8 cellular contexts compared by ENCODE assay signal in genomic region chr14:76151398-76152332, GRCh38. TPM values are rescaled to one million over a fixed set of nuclear protein-coding genes. Genes with fewer than 3 reads are reported as not detected.
A peak's percentile ranks its signal among the peaks of the same experiment; 100 is the strongest.
DNase-seq lines count a peak whose midpoint lies in the region; ATAC-seq and TF ChIP-seq lines count a peak whose summit lies in the region.

TSS of gene GPATCH2L (plus strand) at chr14:76151922. CDS start at chr14:76154364, 2,442 bp downstream.

- peak; percentile 90 for ATAC-seq in HG03432 (IDR thresholded peaks at IDR 0.05; ENCODE audit: unreplicated experiment)
- ATAC-seq in left colon = peak; percentile 100

- peaks cover 20% of the 10 kb centered on the region for H3K27me3 ChIP-seq in BE2C

- peaks cover 3% of the 10 kb centered on the region; the same call in 1 of the 2 replicates for H3K4me1 ChIP-seq in BE2C

- TF ChIP-seq CTCF in BE2C (IDR thresholded peaks at IDR 0.05; ENCODE audit: low read depth, low read length) (no peak), choroid plexus epithelial cell (conservative IDR thresholded peaks at IDR 0.05; ENCODE audit: low read depth, low read length) (no peak)

- TF ChIP-seq POLR2A in GM19193 (IDR thresholded peaks at IDR 0.05; ENCODE audit: extremely low read depth, insufficient read depth, insufficient read length) = peak; percentile 90

- H3K4me3 ChIP-seq in BE2C (ENCODE audit: low read depth, low read length) (peak within 1 kb of the TSS; percentile 96), choroid plexus epithelial cell (ENCODE audit: low read depth, low read length) (peak within 1 kb of the TSS; percentile 95)

- no peaks in the 10 kb centered on the region for H3K9me3 ChIP-seq in BE2C

- DNase-seq in BE2C (peak; percentile 98), NCI-H524 (lab: John Stamatoyannopoulos, UW) (peak; percentile 95 to 97), choroid plexus epithelial cell (ENCODE audit: low read depth) (peak; percentile 89), left colon (peak; percentile 94 to 96)
- peak; percentile 94 to 98 for DNase-seq in activated CD4-positive, alpha-beta T cell treated with anti-CD3 and anti-CD28 coated beads for 4 hours
- DNase-seq in stimulated activated CD4-positive, alpha-beta T cell treated with anti-CD3 and anti-CD28 coated beads, Interleukin-1b, Interleukin-23, amount 100 ng/mL, for 4 hours (ENCODE audit: low read depth in 2 of 2) = peak; percentile 97 to 99

- H3K36me3 ChIP-seq in BE2C = peaks cover 11% of the 10 kb centered on the region

- intact Hi-C loops in left colon (cut with DNase I, micrococcal nuclease) = no loop called here

RNA-seq across cellular contexts. Expression of gene GPATCH2L, which starts in this region (rescaled TPM):
- 38.3 TPM for polyA plus RNA-seq in BE2C (2012; ENCODE audit: insufficient read depth, insufficient read length, low read depth)
- 10 to 100 TPM; 32.1 to 37.6 TPM for total RNA-seq in left colon

Comparison
In these comparisons a context has a peak if more than half of its experiments do, and no peak if none do; other contexts are left out.
1. Peak in every context shown above with its lines: DNase-seq, ATAC-seq and H3K4me3 ChIP-seq.